22 cellular contexts compared by ENCODE assay signal in genomic region chr10:43706166-43706565, GRCh38.
"Had no signal": no experiment of that assay in that cellular context is flagged by ENCODE, and none has a peak within 500 bp of the region (broad histone marks: within the 10 kb centered on the region; RNA-seq: fewer than 3 reads in every experiment).

No MANE protein-coding gene starts in this region.

- ATAC-seq: activated CD4-positive, alpha-beta T cell treated with anti-CD3 and anti-CD28 coated beads for 36 hours; activated CD8-positive, alpha-beta memory T cell treated with anti-CD3 and anti-CD28 coated beads, Interleukin-2, amount 10 ng/mL, durations not matched to agents 7 days and 5 days; activated CD8-positive, alpha-beta T cell treated with anti-CD3 and anti-CD28 coated beads, Interleukin-2, amount 10 ng/mL, durations not matched to agents 7 days and 5 days; foreskin keratinocyte; natural killer cell; sciatic nerve; stimulated activated effector memory CD8-positive, alpha-beta T cell treated with anti-CD3 and anti-CD28 coated beads, Interleukin-12 subunit alpha, Interleukin-12 subunit beta, amount 100 ng/mL, for 72 hours had no signal

- H3K27me3 ChIP-seq: ascending aorta, esophagus muscularis mucosa, foreskin keratinocyte, neutrophil, stomach, thyroid gland had no signal

- H3K27me3 Mint-ChIP-seq: activated CD4-positive, alpha-beta T cell treated with anti-CD3 and anti-CD28 coated beads for 36 hours; activated CD8-positive, alpha-beta memory T cell treated with anti-CD3 and anti-CD28 coated beads, Interleukin-2, amount 10 ng/mL, durations not matched to agents 7 days and 5 days; activated naive CD8-positive, alpha-beta T cell had no signal

- H3K4me3 ChIP-seq: ascending aorta, esophagus muscularis mucosa, skin epidermis, stomach, thyroid gland had no signal

- H3K9me3 ChIP-seq: ascending aorta, esophagus muscularis mucosa, neutrophil, stomach, thyroid gland had no signal

- H3K4me3 Mint-ChIP-seq: activated CD4-positive, alpha-beta T cell treated with anti-CD3 and anti-CD28 coated beads for 36 hours; activated CD8-positive, alpha-beta memory T cell treated with anti-CD3 and anti-CD28 coated beads, Interleukin-2, amount 10 ng/mL, durations not matched to agents 7 days and 5 days; activated CD8-positive, alpha-beta T cell treated with anti-CD3 and anti-CD28 coated beads, Interleukin-2, amount 10 ng/mL, durations not matched to agents 7 days and 5 days; activated naive CD8-positive, alpha-beta T cell; brain; memory B cell; natural killer cell; stimulated activated effector memory CD8-positive, alpha-beta T cell treated with anti-CD3 and anti-CD28 coated beads, Interleukin-12 subunit alpha, Interleukin-12 subunit beta, amount 100 ng/mL, for 72 hours had no signal

- H3K36me3 ChIP-seq: ascending aorta, esophagus muscularis mucosa, neutrophil, stomach, thyroid gland had no signal

- H3K27ac ChIP-seq: ascending aorta, esophagus muscularis mucosa, foreskin keratinocyte, neutrophil, skin epidermis, stomach, thyroid gland had no signal

- H3K4me1 ChIP-seq: ascending aorta, foreskin keratinocyte, stomach, thyroid gland had no signal

- H3K9me3 Mint-ChIP-seq: activated T-helper 2 cell treated with anti-CD3 and anti-CD28 coated beads, Interferon-gamma antibody, Interleukin-2, Interleukin-4, amounts not matched to agents 10 μg/mL and 5 μg/mL and 100 μg/mL, durations not matched to agents 14 hours and 24 hours and 36 hours; brain; memory B cell; natural killer cell; stimulated activated effector memory CD8-positive, alpha-beta T cell treated with anti-CD3 and anti-CD28 coated beads, Interleukin-12 subunit alpha, Interleukin-12 subunit beta, amount 100 ng/mL, for 72 hours had no signal

- H3K27ac Mint-ChIP-seq: activated CD4-positive, alpha-beta T cell treated with anti-CD3 and anti-CD28 coated beads for 36 hours; activated CD8-positive, alpha-beta memory T cell treated with anti-CD3 and anti-CD28 coated beads, Interleukin-2, amount 10 ng/mL, durations not matched to agents 7 days and 5 days; activated CD8-positive, alpha-beta T cell treated with anti-CD3 and anti-CD28 coated beads, Interleukin-2, amount 10 ng/mL, durations not matched to agents 7 days and 5 days; activated naive CD8-positive, alpha-beta T cell; activated T-helper 2 cell treated with anti-CD3 and anti-CD28 coated beads, Interferon-gamma antibody, Interleukin-2, Interleukin-4, amounts not matched to agents 10 μg/mL and 5 μg/mL and 100 μg/mL, durations not matched to agents 14 hours and 24 hours and 36 hours; memory B cell; natural killer cell; stimulated activated effector memory CD8-positive, alpha-beta T cell treated with anti-CD3 and anti-CD28 coated beads, Interleukin-12 subunit alpha, Interleukin-12 subunit beta, amount 100 ng/mL, for 72 hours had no signal

- H3K36me3 Mint-ChIP-seq: activated CD8-positive, alpha-beta memory T cell treated with anti-CD3 and anti-CD28 coated beads, Interleukin-2, amount 10 ng/mL, durations not matched to agents 7 days and 5 days; activated naive CD8-positive, alpha-beta T cell; brain; memory B cell; natural killer cell; stimulated activated effector memory CD8-positive, alpha-beta T cell treated with anti-CD3 and anti-CD28 coated beads, Interleukin-12 subunit alpha, Interleukin-12 subunit beta, amount 100 ng/mL, for 72 hours had no signal

- DNase-seq: activated CD4-positive, alpha-beta T cell treated with anti-CD3 and anti-CD28 coated beads for 36 hours; activated CD4-positive, CD25-positive, alpha-beta regulatory T cell; activated CD8-positive, alpha-beta memory T cell treated with anti-CD3 and anti-CD28 coated beads, Interleukin-2, amount 10 ng/mL, durations not matched to agents 7 days and 5 days; activated CD8-positive, alpha-beta T cell treated with anti-CD3 and anti-CD28 coated beads, Interleukin-2, amount 10 ng/mL, durations not matched to agents 7 days and 5 days; activated T-cell treated with anti-CD3 and anti-CD28 coated beads, Interleukin-2, amount 50 U/mL, for 48 hours; caudate nucleus; foreskin keratinocyte; islet precursor cell; natural killer cell; stimulated activated CD4-positive, alpha-beta T cell treated with anti-CD3 and anti-CD28 coated beads, Interleukin-4, amount 100 ng/mL, for 24 hours; stomach; thyroid gland had no signal

- H3K4me1 Mint-ChIP-seq: activated CD4-positive, alpha-beta T cell treated with anti-CD3 and anti-CD28 coated beads for 36 hours; activated CD8-positive, alpha-beta memory T cell treated with anti-CD3 and anti-CD28 coated beads, Interleukin-2, amount 10 ng/mL, durations not matched to agents 7 days and 5 days; memory B cell; natural killer cell; stimulated activated effector memory CD8-positive, alpha-beta T cell treated with anti-CD3 and anti-CD28 coated beads, Interleukin-12 subunit alpha, Interleukin-12 subunit beta, amount 100 ng/mL, for 72 hours had no signal
